In genomic region chr5:1644810-1645571, GRCh38 we compare ENCODE assay signal across 8 cellular contexts.
DNase-seq lines count a peak whose midpoint lies in the region; ATAC-seq lines count a peak whose summit lies in the region.

No MANE protein-coding gene starts in this region.

- ATAC-seq in HG03066 (IDR thresholded peaks at IDR 0.05; ENCODE audit: low read depth, unreplicated experiment) = peak; percentile 60
- peak; percentile 87 for ATAC-seq in left colon

- intact Hi-C loops in left colon (cut with DNase I, micrococcal nuclease) = loop anchor here in 1 of 2 donors (5.0 to 10.0 kb wide), 2 partner anchors 268 to 480 kb away; no protein-coding TSS in a partner anchor

- DNase-seq in NCI-H510A treated with DMSO at 0.1 percent for 48 hours (lab: John Stamatoyannopoulos, UW) (peak; percentile 83), NCI-H510A (lab: John Stamatoyannopoulos, UW) (no peak), NCI-H345 (lab: John Stamatoyannopoulos, UW) (peak; percentile 89), cerebellum (ENCODE audit: low spot score) (peak; percentile 81), left colon (peak; percentile 55 to 85)
- peak; percentile 69 to 76 for DNase-seq in activated CD4-positive, alpha-beta T cell treated with anti-CD3 and anti-CD28 coated beads for 24 hours (ENCODE audit: low read depth in 2 of 2)
- peak; percentile 78 to 79 for DNase-seq in stimulated activated CD4-positive, alpha-beta T cell treated with anti-CD3 and anti-CD28 coated beads, Interleukin-1b, Interleukin-23, amount 100 ng/mL, for 4 hours (ENCODE audit: low read depth in 2 of 2)
